ENCODE assay signal across 1 cellular context in genomic region chr14:55329999-55330710, GRCh38.
TF ChIP-seq lines count a peak whose summit lies in the region.

No MANE protein-coding gene starts in this region.

TF ChIP-seq in HepG2, 621 proteins besides CTCF, POLR2A, EP300 and RAD21 (continued from another document):
- TF ChIP-seq ZNF574 (CRISPR knock-in tag; IDR thresholded peaks at IDR 0.05) (no peak), ATF7 (IDR thresholded peaks at IDR 0.05) (peak; percentile 15; the same call in 1 of the 2 replicates), ATF7 (CRISPR knock-in tag; IDR thresholded peaks at IDR 0.05) (no peak)
